9 cellular contexts compared by ENCODE assay signal in the genomic region with DNA sequence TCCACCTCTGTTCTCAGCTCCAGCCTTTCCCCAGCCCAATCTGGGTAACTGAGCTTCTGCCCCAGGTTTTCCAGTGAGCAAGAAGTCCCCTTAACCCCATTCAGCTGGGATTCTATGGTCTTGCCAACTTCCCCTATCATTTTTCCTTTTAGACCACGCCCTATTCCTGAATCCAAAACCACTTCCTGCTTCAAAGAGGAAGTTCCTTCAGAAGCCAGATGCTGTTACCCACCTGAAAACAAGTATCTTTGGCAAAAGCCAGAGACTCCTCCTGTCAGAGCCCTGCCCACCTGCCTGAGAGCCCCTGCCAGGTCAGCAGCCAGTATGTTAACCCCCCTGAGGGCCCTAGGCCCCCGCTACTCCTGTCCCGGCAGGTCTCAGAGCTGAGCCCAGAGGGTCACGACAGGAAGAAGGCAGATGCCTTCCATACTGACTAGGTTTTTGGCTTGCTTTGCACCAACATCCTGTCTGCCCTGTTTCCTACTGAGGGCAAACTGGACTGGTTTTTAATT. TPM values are rescaled to one million over a fixed set of nuclear protein-coding genes. Genes with fewer than 3 reads are reported as not detected.
DNase-seq lines count a peak whose midpoint lies in the region; ATAC-seq, FAIRE-seq and TF ChIP-seq lines count a peak whose summit lies in the region.
"Had no signal": no experiment of that assay in that cellular context is flagged by ENCODE, and none has a peak within 500 bp of the region (broad histone marks: within the 10 kb centered on the region; RNA-seq: fewer than 3 reads in every experiment).

No MANE protein-coding gene starts in this region.

- peak; percentile 82 for FAIRE-seq in endothelial cell of umbilical vein (lab: Jason Lieb, UNC)

- ATAC-seq in HG02970 (IDR thresholded peaks at IDR 0.05; ENCODE audit: low FRiP score, unreplicated experiment), result no peak

- intact Hi-C loops in endothelial cell of umbilical vein (cut with micrococcal nuclease), result loop anchor here (1.0 kb wide), 3 partner anchors 34 to 111 kb away; no protein-coding TSS in a partner anchor

- H3K4me1 ChIP-seq in endothelial cell of umbilical vein (ENCODE audit: control insufficient read depth, extremely low read depth, insufficient read depth, low read length) (peaks cover 78% of the 10 kb centered on the region), smooth muscle cell (ENCODE audit: low read depth) (peaks cover 32% of the 10 kb centered on the region)

- POLR2A ChIA-PET in endothelial cell of umbilical vein (lab: Charles Lee), result interaction anchor here (1.1 to 1.6 kb wide), 2 partner anchors 14 to 46 kb away, joined by 3 read pairs; no protein-coding TSS in a partner anchor

- DNase-seq in NCI-H2171 treated with DMSO at 0.1 percent for 48 hours (lab: John Stamatoyannopoulos, UW), result peak; percentile 46
- no peak for DNase-seq in NCI-H2171 (lab: John Stamatoyannopoulos, UW)
- peak; percentile 73 for DNase-seq in OCI-M1 (lab: John Stamatoyannopoulos, UW)
- DNase-seq in endothelial cell of umbilical vein (ENCODE audit: low read depth, low spot score), result peak; percentile 76
- no peak for DNase-seq in smooth muscle cell (lab: John Stamatoyannopoulos, UW; ENCODE audit: unreplicated experiment)
- no peak for DNase-seq in anterior cingulate cortex (lab: John Stamatoyannopoulos, UW)
- DNase-seq in NCI-H1417 (lab: John Stamatoyannopoulos, UW), result no peak
- DNase-seq: NCI-H1092 had no signal

- peak overlapping the region in 1 of 3 experiments; percentile 20 for H3K4me3 ChIP-seq in endothelial cell of umbilical vein (replicated peaks in 1 of 3; ENCODE audit: insufficient read depth in 1 of 3, low read depth in 1 of 3, low read length in 3 of 3)
- H3K4me3 ChIP-seq in smooth muscle cell, result no peak overlapping the region

- H3K9me1 ChIP-seq in endothelial cell of umbilical vein (replicated peaks; ENCODE audit: control insufficient read depth, extremely low read depth, insufficient read depth, low read length), result no peaks in the 10 kb centered on the region

- CTCF ChIA-PET in endothelial cell of umbilical vein (lab: Charles Lee), result interaction anchor here (1.0 to 6.9 kb wide), 17 partner anchors 9 to 191 kb away, joined by 3 to 77 read pairs (median 6); no protein-coding TSS in a partner anchor

- dilution Hi-C loops in endothelial cell of umbilical vein (cut with MboI; ENCODE audit: extremely low pct_ligation_motif_present, low sequenced_read_pairs), result no loop called here

- H2AFZ ChIP-seq in endothelial cell of umbilical vein (ENCODE audit: low read depth, low read length) (no peak overlapping the region), smooth muscle cell (ENCODE audit: low read depth) (no peak overlapping the region)

- no peaks in the 10 kb centered on the region for H3K79me2 ChIP-seq in endothelial cell of umbilical vein (ENCODE audit: control insufficient read depth, insufficient read depth, low read length)
- no peaks in the 10 kb centered on the region for H3K79me2 ChIP-seq in smooth muscle cell (ENCODE audit: low read depth)

- H3K9me3 ChIP-seq in endothelial cell of umbilical vein (replicated peaks; ENCODE audit: control insufficient read depth, insufficient read depth, low read length) (no peaks in the 10 kb centered on the region), smooth muscle cell (replicated peaks; ENCODE audit: low read depth) (no peaks in the 10 kb centered on the region)

- H3K4me2 ChIP-seq in endothelial cell of umbilical vein (ENCODE audit: insufficient read depth, low read length) (peak overlapping the region; percentile 44), smooth muscle cell (no peak overlapping the region)

- peak overlapping the region; percentile 57 for H3K9ac ChIP-seq in endothelial cell of umbilical vein (replicated peaks; ENCODE audit: extremely low read depth, insufficient read depth, low read length)
- H3K9ac ChIP-seq in smooth muscle cell (ENCODE audit: low read depth), result peak overlapping the region; percentile 20

- TF ChIP-seq CTCF in endothelial cell of umbilical vein (IDR thresholded peaks at IDR 0.05; ENCODE audit: extremely low read depth in 1 of 2, insufficient read depth in 1 of 2, low read depth in 1 of 2, low read length in 2 of 2) (no peak), smooth muscle cell (IDR thresholded peaks at IDR 0.05; ENCODE audit: borderline replicate concordance, insufficient read depth, poor library complexity, severe bottlenecking) (no peak)

- no TSS peak for BruUV-seq in endothelial cell of umbilical vein (replicated peaks; lab: Mats Ljungman, UMichigan)

- H3K36me3 ChIP-seq in endothelial cell of umbilical vein (ENCODE audit: control insufficient read depth in 2 of 2, extremely low read depth in 1 of 2, insufficient read depth in 2 of 2, low read length in 2 of 2) (no peaks in the 10 kb centered on the region), smooth muscle cell (ENCODE audit: low read depth) (no peaks in the 10 kb centered on the region)

- H3K27ac ChIP-seq in endothelial cell of umbilical vein (ENCODE audit: insufficient read depth, low read depth, low read length) (peak overlapping the region; percentile 99), smooth muscle cell (ENCODE audit: low read depth) (peak overlapping the region; percentile 100)

- no peaks in the 10 kb centered on the region for H4K20me1 ChIP-seq in endothelial cell of umbilical vein (replicated peaks; ENCODE audit: control insufficient read depth, extremely low read depth, insufficient read depth, low read length)
- no peaks in the 10 kb centered on the region for H4K20me1 ChIP-seq in smooth muscle cell (ENCODE audit: low read depth)

- WGBS in smooth muscle cell (ENCODE audit: low lambda C conversion rate), result 66% methylated on average over 4 of the region's 4 CpGs

- H3F3A ChIP-seq in smooth muscle cell (ENCODE audit: low read depth), result peaks cover 16% of the 10 kb centered on the region

- no peak for TF ChIP-seq POLR2A in endothelial cell of umbilical vein (IDR thresholded peaks at IDR 0.05; ENCODE audit: low read depth, low read length)

- H3K27me3 ChIP-seq in endothelial cell of umbilical vein (ENCODE audit: control insufficient read depth in 2 of 2, insufficient read depth in 2 of 2, low read length in 2 of 2), result no peaks in the 10 kb centered on the region
- H3K27me3 ChIP-seq in smooth muscle cell (ENCODE audit: low read depth), result no peaks in the 10 kb centered on the region

TF ChIP-seq in endothelial cell of umbilical vein, 7 proteins besides CTCF, POLR2A, EP300 and RAD21:
- TF ChIP-seq FOS (IDR thresholded peaks at IDR 0.05; ENCODE audit: borderline replicate concordance, insufficient read depth, low read length), result peak; percentile 38
- TF ChIP-seq, protein P1, sequence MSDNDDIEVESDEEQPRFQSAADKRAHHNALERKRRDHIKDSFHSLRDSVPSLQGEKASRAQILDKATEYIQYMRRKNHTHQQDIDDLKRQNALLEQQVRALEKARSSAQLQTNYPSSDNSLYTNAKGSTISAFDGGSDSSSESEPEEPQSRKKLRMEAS (IDR thresholded peaks at IDR 0.05; ENCODE audit: insufficient read depth, insufficient read length), result no peak
- TF ChIP-seq POLR2AphosphoS5 (IDR thresholded peaks at IDR 0.05; ENCODE audit: insufficient read depth, low read depth, low read length), result peak; percentile 13
- peak; percentile 40 for TF ChIP-seq JUN (IDR thresholded peaks at IDR 0.05; ENCODE audit: borderline replicate concordance, insufficient read depth, insufficient read length, low read depth)
- TF ChIP-seq EZH2 (IDR thresholded peaks at IDR 0.05; ENCODE audit: borderline replicate concordance, low read depth, low read length, severe bottlenecking), result no peak
- TF ChIP-seq GATA2 (IDR thresholded peaks at IDR 0.05; ENCODE audit: insufficient read depth, insufficient read length, low read depth, low read length), result no peak

RNA-seq across cellular contexts. Expression of a gene that starts 20.3 kb away (rescaled TPM):
- total RNA-seq in endothelial cell of umbilical vein, result 200 and 222 TPM in 2 replicates
- 64.7 and 67.6 TPM in 2 replicates for polyA plus RNA-seq in endothelial cell of umbilical vein
- polyA plus RNA-seq in endothelial cell of umbilical vein (2011; cell fraction: cytosol; rRNA removed), result 74.6 and 84.6 TPM in 2 replicates
- polyA plus RNA-seq in endothelial cell of umbilical vein (2011; cell fraction: nucleus; rRNA removed), result 108 and 127 TPM in 2 replicates
- 116 and 178 TPM in 2 replicates for polyA plus RNA-seq in endothelial cell of umbilical vein (2012)
- 248 and 293 TPM in 2 replicates for polyA minus RNA-seq in endothelial cell of umbilical vein
- polyA minus RNA-seq in endothelial cell of umbilical vein (2011; cell fraction: cytosol; rRNA and poly(A)+ RNA removed), result 2.5 TPM
- 222 and 257 TPM in 2 replicates for polyA minus RNA-seq in endothelial cell of umbilical vein (2011; cell fraction: nucleus; rRNA and poly(A)+ RNA removed)
- 278 and 287 TPM in 2 replicates for total RNA-seq in smooth muscle cell
- polyA plus RNA-seq in smooth muscle cell, result 158 and 161 TPM in 2 replicates

Comparison
In these comparisons a context has a peak if more than half of its experiments do, and no peak if none do; other contexts are left out.
1. DNase-seq: peak in NCI-H2171 treated with DMSO at 0.1 percent for 48 hours (single experiment), OCI-M1 (single experiment) and endothelial cell of umbilical vein (single experiment); none in NCI-H2171 (single experiment), smooth muscle cell (single experiment), anterior cingulate cortex (0 of 58) and NCI-H1417 (0 of 3).